In genomic region chr12:123942911-123943648, GRCh38 we compare ENCODE assay signal across 19 cellular contexts. TPM values are rescaled to one million over a fixed set of nuclear protein-coding genes. Genes with fewer than 3 reads are reported as not detected.
A peak's percentile ranks its signal among the peaks of the same experiment; 100 is the strongest.
DNase-seq lines count a peak whose midpoint lies in the region; ATAC-seq, FAIRE-seq and TF ChIP-seq lines count a peak whose summit lies in the region.
"Had no signal": no experiment of that assay in that cellular context is flagged by ENCODE, and none has a peak within 500 bp of the region (broad histone marks: within the 10 kb centered on the region; RNA-seq: fewer than 3 reads in every experiment).

No MANE protein-coding gene starts in this region.

- peaks cover 5% of the 10 kb centered on the region for H3K36me3 Mint-ChIP-seq in central memory CD8-positive, alpha-beta T cell (ENCODE audit: insufficient read depth)

- H3K4me1 ChIP-seq in heart left ventricle, result peaks cover 0 to 24% (median 5%) of the 10 kb centered on the region in 12 donors
- H3K4me1 ChIP-seq in kidney (ENCODE audit: control insufficient read depth in 1 of 2, insufficient read depth in 1 of 2, low read depth in 1 of 2, low read length in 2 of 2), result peaks cover 0 to 3% of the 10 kb centered on the region in 2 donors
- peaks cover 19% of the 10 kb centered on the region for H3K4me1 ChIP-seq in upper lobe of right lung
- H3K4me1 ChIP-seq: A549, body of pancreas, Caco-2 had no signal

- intact Hi-C loops in cardiac septum (cut with DNase I) (no loop called here), heart left ventricle (cut with DNase I) (no loop called here), kidney (cut with DNase I) (no loop called here), upper lobe of right lung (cut with DNase I) (no loop called here)

- WGBS in heart left ventricle, 4 donors, result 93 to 99% (median 94%) methylated on average over 14 to 16 of the region's 16 CpGs

- ATAC-seq in heart left ventricle (no peak), HG03460 (IDR thresholded peaks at IDR 0.05; ENCODE audit: unreplicated experiment) (no peak), upper lobe of right lung (no peak)
- ATAC-seq in central memory CD8-positive, alpha-beta T cell (replicated peaks; ENCODE audit: extremely low read depth, poor library complexity, severe bottlenecking), result no peak
- ATAC-seq: A549, body of pancreas had no signal

- H3K36me3 ChIP-seq in heart left ventricle (peaks cover 0 to 67% (median 56%) of the 10 kb centered on the region in 9 donors), kidney (ENCODE audit: control insufficient read depth in 1 of 2, insufficient read depth in 2 of 2, low read length in 2 of 2) (peaks cover 16 to 18% of the 10 kb centered on the region in 2 donors), upper lobe of right lung (peaks cover 43% of the 10 kb centered on the region)
- H3K36me3 ChIP-seq: WERI-Rb-1 had no signal

- peaks cover 0 to 12% (median 0%) of the 10 kb centered on the region in 12 donors for H3K9me3 ChIP-seq in heart left ventricle
- H3K9me3 ChIP-seq in kidney (ENCODE audit: control insufficient read depth in 1 of 2, low read length in 2 of 2), result no peaks in the 10 kb centered on the region
- H3K9me3 ChIP-seq in upper lobe of right lung, result no peaks in the 10 kb centered on the region
- H3K9me3 ChIP-seq: A549, body of pancreas, thyroid gland had no signal

- H3K27ac Mint-ChIP-seq in central memory CD8-positive, alpha-beta T cell (ENCODE audit: low read depth), result peak overlapping the region; percentile 25

- H3K9me3 Mint-ChIP-seq in central memory CD8-positive, alpha-beta T cell, result no peaks in the 10 kb centered on the region

- H3K27ac ChIP-seq in heart left ventricle, result no peak overlapping the region
- H3K27ac ChIP-seq in kidney (ENCODE audit: low read depth in 2 of 2, low read length in 2 of 2), result no peak overlapping the region
- H3K27ac ChIP-seq in upper lobe of right lung, result no peak overlapping the region
- H3K27ac ChIP-seq: A549, body of pancreas, thyroid gland, WERI-Rb-1 had no signal

- TF ChIP-seq CTCF in heart left ventricle (IDR thresholded peaks at IDR 0.05) (no peak), kidney (IDR thresholded peaks at IDR 0.05; ENCODE audit: borderline replicate concordance, extremely low read depth, insufficient read depth) (no peak), upper lobe of right lung (IDR thresholded peaks at IDR 0.05) (no peak)

- peak; percentile 62 for DNase-seq in cardiac septum (ENCODE audit: low spot score)
- DNase-seq in heart left ventricle, result no peak
- DNase-seq in central memory CD8-positive, alpha-beta T cell (ENCODE audit: low spot score in 2 of 2), result no peak
- peak; percentile 44 for DNase-seq in kidney
- no peak for DNase-seq in NCI-H69 (lab: John Stamatoyannopoulos, UW)
- no peak for DNase-seq in H4 (ENCODE audit: low spot score)
- DNase-seq in upper lobe of right lung, result no peak
- DNase-seq: body of pancreas; Caco-2; effector CD8-positive, alpha-beta T cell; GDM1; NCI-H82; thyroid gland; WERI-Rb-1 had no signal

- peaks cover 21% of the 10 kb centered on the region for H3K4me1 Mint-ChIP-seq in central memory CD8-positive, alpha-beta T cell

- no peak overlapping the region for H3K4me3 Mint-ChIP-seq in central memory CD8-positive, alpha-beta T cell

- no peak for TF ChIP-seq POLR2A in heart left ventricle (IDR thresholded peaks at IDR 0.05)

- no peaks in the 10 kb centered on the region for H3K27me3 ChIP-seq in heart left ventricle
- no peaks in the 10 kb centered on the region for H3K27me3 ChIP-seq in upper lobe of right lung
- H3K27me3 ChIP-seq: body of pancreas, thyroid gland had no signal

- no peak overlapping the region for H3K4me3 ChIP-seq in heart left ventricle
- no peak overlapping the region for H3K4me3 ChIP-seq in kidney (ENCODE audit: low read length in 2 of 2)
- no peak overlapping the region for H3K4me3 ChIP-seq in upper lobe of right lung
- H3K4me3 ChIP-seq: A549, body of pancreas, thyroid gland had no signal

- H3K9ac ChIP-seq in kidney (ENCODE audit: low read length in 2 of 2), result no peak overlapping the region

- no peaks in the 10 kb centered on the region for H3K27me3 Mint-ChIP-seq in central memory CD8-positive, alpha-beta T cell

- FAIRE-seq in kidney (lab: Jason Lieb, UNC), result no peak
- FAIRE-seq: A549, GM12892, H54, RCC 7860 had no signal

RNA-seq across cellular contexts. Expression of gene CCDC92, which starts 29.6 kb away (rescaled TPM):
- total RNA-seq in cardiac septum (48.3 TPM), heart left ventricle (10 to 100 TPM; 37.8 to 77.6 (median 57.3) TPM), kidney (41.4 TPM), upper lobe of right lung (48.6 TPM)
- polyA plus RNA-seq in heart left ventricle (10 to 100 TPM; 58.1 to 86.1 TPM), kidney (ENCODE audit: insufficient read depth, low read depth, low replicate concordance) (39.3 TPM)
- 8.3 and 10.2 TPM in 2 replicates for total RNA-seq in H4 (2014; rRNA removed; shearing (Covaris generic))

RNA-seq across cellular contexts. Expression of gene ZNF664, which starts 29.9 kb away (rescaled TPM):
- 94.0 TPM for total RNA-seq in cardiac septum
- total RNA-seq in heart left ventricle, result 100 to 1,000 TPM in 1 of 9 donors, 10 to 100 TPM in 8; 59.8 to 104 (median 78.0) TPM
- 10 to 100 TPM; 43.1 to 67.4 TPM for polyA plus RNA-seq in heart left ventricle
- 104 TPM for total RNA-seq in kidney
- 44.9 TPM for polyA plus RNA-seq in kidney (ENCODE audit: insufficient read depth, low read depth, low replicate concordance)
- total RNA-seq in H4 (2014; rRNA removed; shearing (Covaris generic)), result 41.6 and 48.6 TPM in 2 replicates
- 92.3 TPM for total RNA-seq in upper lobe of right lung

Comparison
In these comparisons a context has a peak if more than half of its experiments do, and no peak if none do; other contexts are left out.
1. DNase-seq: peak in cardiac septum (single experiment) and kidney (single experiment); none in heart left ventricle (0 of 5), central memory CD8-positive, alpha-beta T cell (0 of 2), NCI-H69 (single experiment), H4 (single experiment) and upper lobe of right lung (single experiment).